8 cellular contexts compared by ENCODE assay signal in the genomic region with DNA sequence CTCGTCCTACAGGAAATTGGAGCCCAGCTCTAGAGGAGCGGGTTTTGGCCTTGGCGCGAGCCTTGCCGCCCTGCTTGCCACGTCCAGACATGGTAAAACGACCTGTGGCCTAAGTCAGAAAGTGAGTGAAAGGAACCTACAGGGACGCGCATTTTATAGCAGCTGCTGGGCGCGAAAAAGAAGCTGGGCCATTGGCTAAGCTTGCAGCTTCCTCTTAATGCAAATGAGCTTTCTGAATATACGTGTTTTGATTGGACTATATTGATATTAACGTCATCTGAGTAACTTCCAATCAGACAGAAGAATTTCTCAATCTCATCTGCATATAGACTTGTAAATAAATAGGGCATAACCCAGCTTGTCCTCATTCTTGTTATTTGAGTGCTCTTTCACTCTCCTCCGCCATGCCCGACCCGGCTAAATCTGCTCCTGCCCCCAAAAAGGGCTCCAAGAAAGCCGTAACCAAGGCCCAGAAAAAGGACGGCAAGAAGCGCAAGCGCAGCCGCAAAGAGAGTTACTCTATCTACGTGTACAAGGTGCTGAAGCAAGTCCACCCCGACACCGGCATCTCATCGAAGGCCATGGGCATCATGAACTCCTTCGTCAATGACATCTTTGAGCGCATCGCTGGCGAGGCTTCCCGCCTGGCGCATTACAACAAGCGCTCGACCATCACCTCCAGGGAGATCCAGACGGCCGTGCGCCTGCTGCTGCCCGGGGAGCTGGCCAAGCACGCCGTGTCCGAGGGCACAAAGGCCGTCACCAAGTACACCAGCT. TPM values are rescaled to one million over a fixed set of nuclear protein-coding genes. Genes with fewer than 3 reads are reported as not detected.
DNase-seq lines count a peak whose midpoint lies in the region; ATAC-seq and TF ChIP-seq lines count a peak whose summit lies in the region.

No MANE protein-coding gene starts in this region.

- DNase-seq in NCI-H1417 treated with DMSO at 0.1 percent for 48 hours (lab: John Stamatoyannopoulos, UW) (peak; percentile 91), amniotic epithelial cell (ENCODE audit: low read depth) (peak; percentile 99), right atrium auricular region (ENCODE audit: low spot score) (peak; percentile 85), putamen (ENCODE audit: low spot score) (peak; percentile 46), aorta (peak; percentile 83 to 89)

- H3K4me1 ChIP-seq in right atrium auricular region (peaks cover 0 to 30% of the 10 kb centered on the region in 2 donors), aorta (ENCODE audit: control insufficient read depth in 1 of 2, insufficient read depth in 2 of 2, low read length in 2 of 2) (no peaks in the 10 kb centered on the region)

- H3F3A ChIP-seq in SU-DHL-6 (ENCODE audit: insufficient read depth), result peaks cover 59% of the 10 kb centered on the region

- TF ChIP-seq CTCF in GM12875 (IDR thresholded peaks at IDR 0.05; ENCODE audit: borderline replicate concordance, insufficient read depth, low read depth, low read length), result no peak
- no peak for TF ChIP-seq CTCF in SU-DHL-6 (IDR thresholded peaks at IDR 0.05; ENCODE audit: insufficient read depth, low read length, poor library complexity, severe bottlenecking)
- TF ChIP-seq CTCF in right atrium auricular region (IDR thresholded peaks at IDR 0.05), result no peak

- 1% methylated on average over 41 of the region's 41 CpGs for WGBS in aorta, 2 donors

- H3K9me2 ChIP-seq in SU-DHL-6 (replicated peaks; ENCODE audit: insufficient read depth, low read length), result no peaks in the 10 kb centered on the region

- H3K79me2 ChIP-seq in SU-DHL-6 (ENCODE audit: insufficient read depth, low read length), result no peaks in the 10 kb centered on the region

- H3K36me3 ChIP-seq in SU-DHL-6 (ENCODE audit: low read length) (no peaks in the 10 kb centered on the region), right atrium auricular region (no peaks in the 10 kb centered on the region), aorta (ENCODE audit: control insufficient read depth in 1 of 2, insufficient read depth in 2 of 2, low read length in 1 of 2) (no peaks in the 10 kb centered on the region)

- H4K20me1 ChIP-seq in SU-DHL-6 (ENCODE audit: low read depth, low read length), result no peaks in the 10 kb centered on the region

- H3K4me3 ChIP-seq in GM12875 (ENCODE audit: low read depth, low read length) (peak overlapping the region; percentile 49), SU-DHL-6 (ENCODE audit: insufficient read depth, low read length, poor library complexity, severe bottlenecking) (peak overlapping the region; percentile 83), right atrium auricular region (peak overlapping the region; percentile 66 to 67), aorta (ENCODE audit: low read length in 2 of 2) (peak overlapping the region; percentile 13 to 89)

- H3K9me3 ChIP-seq in SU-DHL-6 (ENCODE audit: insufficient read depth, low read length) (no peaks in the 10 kb centered on the region), right atrium auricular region (no peaks in the 10 kb centered on the region), aorta (ENCODE audit: control insufficient read depth, low read length) (no peaks in the 10 kb centered on the region)

- H3K27ac ChIP-seq in SU-DHL-6 (ENCODE audit: low read depth, low read length), result peak overlapping the region; percentile 92
- peak overlapping the region; percentile 66 to 93 for H3K27ac ChIP-seq in right atrium auricular region
- peak overlapping the region in 1 of 2 donors; percentile 19 for H3K27ac ChIP-seq in aorta (ENCODE audit: low read depth in 1 of 2, low read length in 2 of 2)

- ATAC-seq in HG02763 (IDR thresholded peaks at IDR 0.05; ENCODE audit: unreplicated experiment) (peak; percentile 55), aorta (ENCODE audit: low FRiP score) (peak; percentile 63)

- H2AFZ ChIP-seq in SU-DHL-6 (ENCODE audit: low read depth, low read length, severe bottlenecking), result peak overlapping the region; percentile 3

- H3K4me2 ChIP-seq in SU-DHL-6 (ENCODE audit: low read depth, low read length, poor library complexity, severe bottlenecking), result peak overlapping the region; percentile 79

- intact Hi-C loops in aorta (cut with DNase I), result loop anchor here in 1 of 2 donors (5.0 to 10.0 kb wide), 2 partner anchors 716 to 1092 kb away; no protein-coding TSS in a partner anchor

- H3K27me3 ChIP-seq in SU-DHL-6 (ENCODE audit: low read length) (no peaks in the 10 kb centered on the region), right atrium auricular region (peaks cover 0 to 23% of the 10 kb centered on the region in 2 donors), aorta (ENCODE audit: control insufficient read depth in 1 of 2, insufficient read depth in 2 of 2, low read length in 1 of 2) (peaks cover 0 to 6% of the 10 kb centered on the region in 2 donors)

- H3K9ac ChIP-seq in SU-DHL-6 (ENCODE audit: low read length), result peak overlapping the region; percentile 71

RNA-seq across cellular contexts. Expression of a gene that starts 18.9 kb away (rescaled TPM):
- total RNA-seq in right atrium auricular region (not detected), aorta (not detected)
- not detected for polyA plus RNA-seq in aorta

Comparison
In these comparisons a context has a peak if more than half of its experiments do, and no peak if none do; other contexts are left out.
1. DNase-seq: peak in every context shown above with its lines; median percentile 99 in amniotic epithelial cell; 91 in NCI-H1417 treated with DMSO at 0.1 percent for 48 hours; 86 in aorta; 85 in right atrium auricular region; 46 in putamen.